In the genomic region with DNA sequence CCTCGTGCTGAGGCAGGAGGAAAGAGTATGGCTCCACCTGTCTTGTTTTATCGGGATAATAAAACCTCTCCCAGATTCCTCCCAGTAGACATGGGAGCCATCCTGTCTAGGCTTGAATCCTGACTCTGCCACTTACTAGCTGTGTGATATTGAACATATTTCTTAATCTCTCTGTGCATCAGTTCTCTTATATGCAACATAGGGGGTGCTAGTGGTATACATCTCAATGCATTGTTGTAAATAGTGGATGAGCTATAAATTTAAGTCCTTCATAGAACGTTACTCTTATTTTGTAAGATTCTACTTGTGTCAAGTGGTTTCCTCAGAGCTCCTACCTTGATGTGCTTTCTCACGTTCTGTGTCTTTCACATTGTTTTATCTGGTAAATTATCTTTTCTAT, we compare ENCODE assay signal across 2 cellular contexts.
TF ChIP-seq lines count a peak whose summit lies in the region.

No MANE protein-coding gene starts in this region.

TF ChIP-seq in GM23338, 12 proteins besides CTCF, POLR2A, EP300 and RAD21 (continued from another document):
- TF ChIP-seq, protein P1, sequence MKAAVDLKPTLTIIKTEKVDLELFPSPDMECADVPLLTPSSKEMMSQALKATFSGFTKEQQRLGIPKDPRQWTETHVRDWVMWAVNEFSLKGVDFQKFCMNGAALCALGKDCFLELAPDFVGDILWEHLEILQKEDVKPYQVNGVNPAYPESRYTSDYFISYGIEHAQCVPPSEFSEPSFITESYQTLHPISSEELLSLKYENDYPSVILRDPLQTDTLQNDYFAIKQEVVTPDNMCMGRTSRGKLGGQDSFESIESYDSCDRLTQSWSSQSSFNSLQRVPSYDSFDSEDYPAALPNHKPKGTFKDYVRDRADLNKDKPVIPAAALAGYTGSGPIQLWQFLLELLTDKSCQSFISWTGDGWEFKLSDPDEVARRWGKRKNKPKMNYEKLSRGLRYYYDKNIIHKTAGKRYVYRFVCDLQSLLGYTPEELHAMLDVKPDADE (IDR thresholded peaks at IDR 0.05), result no peak
- TF ChIP-seq ZNF114 (CRISPR knock-in tag; IDR thresholded peaks at IDR 0.05) (no peak), JUNB (IDR thresholded peaks at IDR 0.05; ENCODE audit: unreplicated experiment) (no peak), EZH2 (IDR thresholded peaks at IDR 0.05; ENCODE audit: low read depth, unreplicated experiment) (no peak), POLR2AphosphoS5 (IDR thresholded peaks at IDR 0.05; ENCODE audit: low read depth) (no peak)
- TF ChIP-seq, protein P2, sequence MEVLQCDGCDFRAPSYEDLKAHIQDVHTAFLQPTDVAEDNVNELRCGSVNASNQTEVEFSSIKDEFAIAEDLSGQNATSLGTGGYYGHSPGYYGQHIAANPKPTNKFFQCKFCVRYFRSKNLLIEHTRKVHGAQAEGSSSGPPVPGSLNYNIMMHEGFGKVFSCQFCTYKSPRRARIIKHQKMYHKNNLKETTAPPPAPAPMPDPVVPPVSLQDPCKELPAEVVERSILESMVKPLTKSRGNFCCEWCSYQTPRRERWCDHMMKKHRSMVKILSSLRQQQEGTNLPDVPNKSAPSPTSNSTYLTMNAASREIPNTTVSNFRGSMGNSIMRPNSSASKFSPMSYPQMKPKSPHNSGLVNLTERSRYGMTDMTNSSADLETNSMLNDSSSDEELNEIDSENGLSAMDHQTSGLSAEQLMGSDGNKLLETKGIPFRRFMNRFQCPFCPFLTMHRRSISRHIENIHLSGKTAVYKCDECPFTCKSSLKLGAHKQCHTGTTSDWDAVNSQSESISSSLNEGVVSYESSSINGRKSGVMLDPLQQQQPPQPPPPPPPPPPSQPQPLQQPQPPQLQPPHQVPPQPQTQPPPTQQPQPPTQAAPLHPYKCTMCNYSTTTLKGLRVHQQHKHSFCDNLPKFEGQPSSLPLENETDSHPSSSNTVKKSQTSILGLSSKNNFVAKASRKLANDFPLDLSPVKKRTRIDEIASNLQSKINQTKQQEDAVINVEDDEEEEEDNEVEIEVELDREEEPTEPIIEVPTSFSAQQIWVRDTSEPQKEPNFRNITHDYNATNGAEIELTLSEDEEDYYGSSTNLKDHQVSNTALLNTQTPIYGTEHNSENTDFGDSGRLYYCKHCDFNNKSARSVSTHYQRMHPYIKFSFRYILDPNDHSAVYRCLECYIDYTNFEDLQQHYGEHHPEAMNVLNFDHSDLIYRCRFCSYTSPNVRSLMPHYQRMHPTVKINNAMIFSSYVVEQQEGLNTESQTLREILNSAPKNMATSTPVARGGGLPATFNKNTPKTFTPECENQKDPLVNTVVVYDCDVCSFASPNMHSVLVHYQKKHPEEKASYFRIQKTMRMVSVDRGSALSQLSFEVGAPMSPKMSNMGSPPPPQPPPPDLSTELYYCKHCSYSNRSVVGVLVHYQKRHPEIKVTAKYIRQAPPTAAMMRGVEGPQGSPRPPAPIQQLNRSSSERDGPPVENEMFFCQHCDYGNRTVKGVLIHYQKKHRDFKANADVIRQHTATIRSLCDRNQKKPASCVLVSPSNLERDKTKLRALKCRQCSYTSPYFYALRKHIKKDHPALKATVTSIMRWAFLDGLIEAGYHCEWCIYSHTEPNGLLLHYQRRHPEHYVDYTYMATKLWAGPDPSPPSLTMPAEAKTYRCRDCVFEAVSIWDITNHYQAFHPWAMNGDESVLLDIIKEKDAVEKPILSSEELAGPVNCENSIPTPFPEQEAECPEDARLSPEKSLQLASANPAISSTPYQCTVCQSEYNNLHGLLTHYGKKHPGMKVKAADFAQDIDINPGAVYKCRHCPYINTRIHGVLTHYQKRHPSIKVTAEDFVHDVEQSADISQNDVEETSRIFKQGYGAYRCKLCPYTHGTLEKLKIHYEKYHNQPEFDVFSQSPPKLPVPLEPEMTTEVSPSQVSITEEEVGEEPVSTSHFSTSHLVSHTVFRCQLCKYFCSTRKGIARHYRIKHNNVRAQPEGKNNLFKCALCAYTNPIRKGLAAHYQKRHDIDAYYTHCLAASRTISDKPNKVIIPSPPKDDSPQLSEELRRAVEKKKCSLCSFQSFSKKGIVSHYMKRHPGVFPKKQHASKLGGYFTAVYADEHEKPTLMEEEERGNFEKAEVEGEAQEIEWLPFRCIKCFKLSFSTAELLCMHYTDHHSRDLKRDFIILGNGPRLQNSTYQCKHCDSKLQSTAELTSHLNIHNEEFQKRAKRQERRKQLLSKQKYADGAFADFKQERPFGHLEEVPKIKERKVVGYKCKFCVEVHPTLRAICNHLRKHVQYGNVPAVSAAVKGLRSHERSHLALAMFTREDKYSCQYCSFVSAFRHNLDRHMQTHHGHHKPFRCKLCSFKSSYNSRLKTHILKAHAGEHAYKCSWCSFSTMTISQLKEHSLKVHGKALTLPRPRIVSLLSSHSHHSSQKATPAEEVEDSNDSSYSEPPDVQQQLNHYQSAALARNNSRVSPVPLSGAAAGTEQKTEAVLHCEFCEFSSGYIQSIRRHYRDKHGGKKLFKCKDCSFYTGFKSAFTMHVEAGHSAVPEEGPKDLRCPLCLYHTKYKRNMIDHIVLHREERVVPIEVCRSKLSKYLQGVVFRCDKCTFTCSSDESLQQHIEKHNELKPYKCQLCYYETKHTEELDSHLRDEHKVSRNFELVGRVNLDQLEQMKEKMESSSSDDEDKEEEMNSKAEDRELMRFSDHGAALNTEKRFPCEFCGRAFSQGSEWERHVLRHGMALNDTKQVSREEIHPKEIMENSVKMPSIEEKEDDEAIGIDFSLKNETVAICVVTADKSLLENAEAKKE (CRISPR knock-in tag; IDR thresholded peaks at IDR 0.05), result no peak
TF ChIP-seq in GM23338: peak in this region for 0.

TF ChIP-seq in GM12878, 131 proteins besides CTCF, POLR2A, EP300 and RAD21 (continued from another document):
- TF ChIP-seq ZNF622 (IDR thresholded peaks at IDR 0.05), result no peak
- TF ChIP-seq STAT3 (IDR thresholded peaks at IDR 0.05; ENCODE audit: low read depth, low read length), result no peak
- no peak for TF ChIP-seq ZBED1 (IDR thresholded peaks at IDR 0.05; ENCODE audit: borderline replicate concordance)
- TF ChIP-seq CUX1 (IDR thresholded peaks at IDR 0.05; ENCODE audit: insufficient replicate concordance, low read depth, low read length), result no peak
- TF ChIP-seq CBFB (IDR thresholded peaks at IDR 0.05; ENCODE audit: low read depth), result no peak
- no peak for TF ChIP-seq CREB1 (IDR thresholded peaks at IDR 0.05; ENCODE audit: low read depth)
- TF ChIP-seq, protein P3, sequence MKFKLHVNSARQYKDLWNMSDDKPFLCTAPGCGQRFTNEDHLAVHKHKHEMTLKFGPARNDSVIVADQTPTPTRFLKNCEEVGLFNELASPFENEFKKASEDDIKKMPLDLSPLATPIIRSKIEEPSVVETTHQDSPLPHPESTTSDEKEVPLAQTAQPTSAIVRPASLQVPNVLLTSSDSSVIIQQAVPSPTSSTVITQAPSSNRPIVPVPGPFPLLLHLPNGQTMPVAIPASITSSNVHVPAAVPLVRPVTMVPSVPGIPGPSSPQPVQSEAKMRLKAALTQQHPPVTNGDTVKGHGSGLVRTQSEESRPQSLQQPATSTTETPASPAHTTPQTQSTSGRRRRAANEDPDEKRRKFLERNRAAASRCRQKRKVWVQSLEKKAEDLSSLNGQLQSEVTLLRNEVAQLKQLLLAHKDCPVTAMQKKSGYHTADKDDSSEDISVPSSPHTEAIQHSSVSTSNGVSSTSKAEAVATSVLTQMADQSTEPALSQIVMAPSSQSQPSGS (IDR thresholded peaks at IDR 0.05; ENCODE audit: low read length), result no peak
- no peak for TF ChIP-seq E2F8 (IDR thresholded peaks at IDR 0.05; ENCODE audit: low read depth, partially characterized antibody)
- no peak for TF ChIP-seq MLLT1 (IDR thresholded peaks at IDR 0.05)
- TF ChIP-seq, protein P4, sequence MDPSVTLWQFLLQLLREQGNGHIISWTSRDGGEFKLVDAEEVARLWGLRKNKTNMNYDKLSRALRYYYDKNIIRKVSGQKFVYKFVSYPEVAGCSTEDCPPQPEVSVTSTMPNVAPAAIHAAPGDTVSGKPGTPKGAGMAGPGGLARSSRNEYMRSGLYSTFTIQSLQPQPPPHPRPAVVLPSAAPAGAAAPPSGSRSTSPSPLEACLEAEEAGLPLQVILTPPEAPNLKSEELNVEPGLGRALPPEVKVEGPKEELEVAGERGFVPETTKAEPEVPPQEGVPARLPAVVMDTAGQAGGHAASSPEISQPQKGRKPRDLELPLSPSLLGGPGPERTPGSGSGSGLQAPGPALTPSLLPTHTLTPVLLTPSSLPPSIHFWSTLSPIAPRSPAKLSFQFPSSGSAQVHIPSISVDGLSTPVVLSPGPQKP (IDR thresholded peaks at IDR 0.05; ENCODE audit: low read depth, low read length), result no peak
- TF ChIP-seq KDM1A (IDR thresholded peaks at IDR 0.05; ENCODE audit: borderline replicate concordance), result no peak
- TF ChIP-seq TCF12 (IDR thresholded peaks at IDR 0.05; ENCODE audit: low read depth, low read length), result no peak
- no peak for TF ChIP-seq MXI1 (IDR thresholded peaks at IDR 0.05; ENCODE audit: low read depth, low read length)
- no peak for TF ChIP-seq BCLAF1 (IDR thresholded peaks at IDR 0.05)
